ENCODE assay signal across 1 cellular context in the genomic region with DNA sequence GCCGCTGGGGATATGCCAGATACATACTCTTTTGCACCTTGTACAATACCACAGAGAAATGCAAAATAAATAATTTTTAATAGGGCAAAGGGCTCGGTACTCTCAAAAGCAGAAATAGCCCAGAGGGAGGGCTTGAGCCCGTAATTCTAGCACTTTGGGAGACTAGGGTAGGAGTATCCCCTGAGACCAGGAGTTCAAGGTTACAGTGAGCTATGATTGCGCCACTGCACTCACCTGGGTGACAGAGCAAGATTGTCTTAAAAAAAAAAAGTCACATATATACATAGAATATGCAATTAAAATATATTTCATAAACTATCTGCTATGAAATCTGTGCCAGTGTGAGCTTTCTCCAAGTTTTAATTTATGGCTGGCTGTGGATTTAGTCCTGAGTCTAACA.
TF ChIP-seq lines count a peak whose summit lies in the region.

No MANE protein-coding gene starts in this region.

TF ChIP-seq in GM23338, 12 proteins besides CTCF, POLR2A, EP300 and RAD21 (continued from another document):
- TF ChIP-seq, protein P1, sequence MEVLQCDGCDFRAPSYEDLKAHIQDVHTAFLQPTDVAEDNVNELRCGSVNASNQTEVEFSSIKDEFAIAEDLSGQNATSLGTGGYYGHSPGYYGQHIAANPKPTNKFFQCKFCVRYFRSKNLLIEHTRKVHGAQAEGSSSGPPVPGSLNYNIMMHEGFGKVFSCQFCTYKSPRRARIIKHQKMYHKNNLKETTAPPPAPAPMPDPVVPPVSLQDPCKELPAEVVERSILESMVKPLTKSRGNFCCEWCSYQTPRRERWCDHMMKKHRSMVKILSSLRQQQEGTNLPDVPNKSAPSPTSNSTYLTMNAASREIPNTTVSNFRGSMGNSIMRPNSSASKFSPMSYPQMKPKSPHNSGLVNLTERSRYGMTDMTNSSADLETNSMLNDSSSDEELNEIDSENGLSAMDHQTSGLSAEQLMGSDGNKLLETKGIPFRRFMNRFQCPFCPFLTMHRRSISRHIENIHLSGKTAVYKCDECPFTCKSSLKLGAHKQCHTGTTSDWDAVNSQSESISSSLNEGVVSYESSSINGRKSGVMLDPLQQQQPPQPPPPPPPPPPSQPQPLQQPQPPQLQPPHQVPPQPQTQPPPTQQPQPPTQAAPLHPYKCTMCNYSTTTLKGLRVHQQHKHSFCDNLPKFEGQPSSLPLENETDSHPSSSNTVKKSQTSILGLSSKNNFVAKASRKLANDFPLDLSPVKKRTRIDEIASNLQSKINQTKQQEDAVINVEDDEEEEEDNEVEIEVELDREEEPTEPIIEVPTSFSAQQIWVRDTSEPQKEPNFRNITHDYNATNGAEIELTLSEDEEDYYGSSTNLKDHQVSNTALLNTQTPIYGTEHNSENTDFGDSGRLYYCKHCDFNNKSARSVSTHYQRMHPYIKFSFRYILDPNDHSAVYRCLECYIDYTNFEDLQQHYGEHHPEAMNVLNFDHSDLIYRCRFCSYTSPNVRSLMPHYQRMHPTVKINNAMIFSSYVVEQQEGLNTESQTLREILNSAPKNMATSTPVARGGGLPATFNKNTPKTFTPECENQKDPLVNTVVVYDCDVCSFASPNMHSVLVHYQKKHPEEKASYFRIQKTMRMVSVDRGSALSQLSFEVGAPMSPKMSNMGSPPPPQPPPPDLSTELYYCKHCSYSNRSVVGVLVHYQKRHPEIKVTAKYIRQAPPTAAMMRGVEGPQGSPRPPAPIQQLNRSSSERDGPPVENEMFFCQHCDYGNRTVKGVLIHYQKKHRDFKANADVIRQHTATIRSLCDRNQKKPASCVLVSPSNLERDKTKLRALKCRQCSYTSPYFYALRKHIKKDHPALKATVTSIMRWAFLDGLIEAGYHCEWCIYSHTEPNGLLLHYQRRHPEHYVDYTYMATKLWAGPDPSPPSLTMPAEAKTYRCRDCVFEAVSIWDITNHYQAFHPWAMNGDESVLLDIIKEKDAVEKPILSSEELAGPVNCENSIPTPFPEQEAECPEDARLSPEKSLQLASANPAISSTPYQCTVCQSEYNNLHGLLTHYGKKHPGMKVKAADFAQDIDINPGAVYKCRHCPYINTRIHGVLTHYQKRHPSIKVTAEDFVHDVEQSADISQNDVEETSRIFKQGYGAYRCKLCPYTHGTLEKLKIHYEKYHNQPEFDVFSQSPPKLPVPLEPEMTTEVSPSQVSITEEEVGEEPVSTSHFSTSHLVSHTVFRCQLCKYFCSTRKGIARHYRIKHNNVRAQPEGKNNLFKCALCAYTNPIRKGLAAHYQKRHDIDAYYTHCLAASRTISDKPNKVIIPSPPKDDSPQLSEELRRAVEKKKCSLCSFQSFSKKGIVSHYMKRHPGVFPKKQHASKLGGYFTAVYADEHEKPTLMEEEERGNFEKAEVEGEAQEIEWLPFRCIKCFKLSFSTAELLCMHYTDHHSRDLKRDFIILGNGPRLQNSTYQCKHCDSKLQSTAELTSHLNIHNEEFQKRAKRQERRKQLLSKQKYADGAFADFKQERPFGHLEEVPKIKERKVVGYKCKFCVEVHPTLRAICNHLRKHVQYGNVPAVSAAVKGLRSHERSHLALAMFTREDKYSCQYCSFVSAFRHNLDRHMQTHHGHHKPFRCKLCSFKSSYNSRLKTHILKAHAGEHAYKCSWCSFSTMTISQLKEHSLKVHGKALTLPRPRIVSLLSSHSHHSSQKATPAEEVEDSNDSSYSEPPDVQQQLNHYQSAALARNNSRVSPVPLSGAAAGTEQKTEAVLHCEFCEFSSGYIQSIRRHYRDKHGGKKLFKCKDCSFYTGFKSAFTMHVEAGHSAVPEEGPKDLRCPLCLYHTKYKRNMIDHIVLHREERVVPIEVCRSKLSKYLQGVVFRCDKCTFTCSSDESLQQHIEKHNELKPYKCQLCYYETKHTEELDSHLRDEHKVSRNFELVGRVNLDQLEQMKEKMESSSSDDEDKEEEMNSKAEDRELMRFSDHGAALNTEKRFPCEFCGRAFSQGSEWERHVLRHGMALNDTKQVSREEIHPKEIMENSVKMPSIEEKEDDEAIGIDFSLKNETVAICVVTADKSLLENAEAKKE (CRISPR knock-in tag; IDR thresholded peaks at IDR 0.05), result no peak
- TF ChIP-seq NANOG (IDR thresholded peaks at IDR 0.05; ENCODE audit: borderline replicate concordance), result no peak
- TF ChIP-seq STAT1 (IDR thresholded peaks at IDR 0.05; ENCODE audit: unreplicated experiment), result no peak
- no peak for TF ChIP-seq EZH2phosphoT487 (IDR thresholded peaks at IDR 0.05; ENCODE audit: unreplicated experiment)
- no peak for TF ChIP-seq ZNF331 (CRISPR knock-in tag; IDR thresholded peaks at IDR 0.05; ENCODE audit: low read depth)
- TF ChIP-seq, protein P2, sequence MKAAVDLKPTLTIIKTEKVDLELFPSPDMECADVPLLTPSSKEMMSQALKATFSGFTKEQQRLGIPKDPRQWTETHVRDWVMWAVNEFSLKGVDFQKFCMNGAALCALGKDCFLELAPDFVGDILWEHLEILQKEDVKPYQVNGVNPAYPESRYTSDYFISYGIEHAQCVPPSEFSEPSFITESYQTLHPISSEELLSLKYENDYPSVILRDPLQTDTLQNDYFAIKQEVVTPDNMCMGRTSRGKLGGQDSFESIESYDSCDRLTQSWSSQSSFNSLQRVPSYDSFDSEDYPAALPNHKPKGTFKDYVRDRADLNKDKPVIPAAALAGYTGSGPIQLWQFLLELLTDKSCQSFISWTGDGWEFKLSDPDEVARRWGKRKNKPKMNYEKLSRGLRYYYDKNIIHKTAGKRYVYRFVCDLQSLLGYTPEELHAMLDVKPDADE (IDR thresholded peaks at IDR 0.05), result no peak
TF ChIP-seq in GM23338: peak in this region for 0.
